12 cellular contexts compared by ENCODE assay signal in genomic region chr12:52777566-52777965, GRCh38. TPM values are rescaled to one million over a fixed set of nuclear protein-coding genes. Genes with fewer than 3 reads are reported as not detected.
"Had no signal": no experiment of that assay in that cellular context is flagged by ENCODE, and none has a peak within 500 bp of the region (broad histone marks: within the 10 kb centered on the region; RNA-seq: fewer than 3 reads in every experiment).

No MANE protein-coding gene starts in this region.

- H3K36me3 Mint-ChIP-seq: IgD-negative memory B cell had no signal

- H3K27ac Mint-ChIP-seq: HFFc6, IgD-negative memory B cell had no signal

- H3K4me3 ChIP-seq: HAP-1 had no signal

- DNase-seq: GOT3, H7, HFFc6, KBM-7 had no signal

- H3K9me3 Mint-ChIP-seq: HFFc6, IgD-negative memory B cell had no signal

- H3K4me1 ChIP-seq: HAP-1 had no signal

- H3K4me3 Mint-ChIP-seq: HFFc6, IgD-negative memory B cell had no signal

- ATAC-seq: HCT116, HepG2 had no signal

- H3K27ac ChIP-seq: HL-60, KMS-11 had no signal

- H3K9me3 ChIP-seq: HAP-1 had no signal

- H3K4me1 Mint-ChIP-seq: IgD-negative memory B cell had no signal

- H3K36me3 ChIP-seq: HAP-1 had no signal

RNA-seq across cellular contexts. Expression of gene KRT76, which starts 0.4 kb away (rescaled TPM):
- total RNA-seq: H4, H7, HepG2, HFFc6, HT1080 had no signal

RNA-seq across cellular contexts. Expression of gene KRT3, which starts 18.4 kb away (rescaled TPM):
- total RNA-seq: H4, H7, HepG2, HFFc6 had no signal

RNA-seq across cellular contexts. Expression of gene KRT4, which starts 36.4 kb away (rescaled TPM):
- total RNA-seq: H4, H7, HepG2, HT1080 had no signal

RNA-seq across cellular contexts. Expression of gene KRT79, which starts 56.5 kb away (rescaled TPM):
- total RNA-seq: H4, H7, HepG2, HFFc6 had no signal
